ENCODE assay signal across 22 cellular contexts in genomic region chr2:240252872-240253511, GRCh38.
DNase-seq lines count a peak whose midpoint lies in the region; ATAC-seq and TF ChIP-seq lines count a peak whose summit lies in the region.
"Had no signal": no experiment of that assay in that cellular context is flagged by ENCODE, and none has a peak within 500 bp of the region (broad histone marks: within the 10 kb centered on the region; RNA-seq: fewer than 3 reads in every experiment).

No MANE protein-coding gene starts in this region.

- DNase-seq in SK-N-SH = peak; percentile 4
- no peak for DNase-seq in ascending aorta (ENCODE audit: low spot score in 2 of 2)
- no peak for DNase-seq in WERI-Rb-1
- no peak for DNase-seq in progenitor cell of endocrine pancreas (ENCODE audit: low spot score, unreplicated experiment)
- no peak for DNase-seq in HT-29 (ENCODE audit: low spot score)
- DNase-seq: activated CD4-positive, alpha-beta T cell treated with anti-CD3 and anti-CD28 coated beads for 4 hours; activated naive CD4-positive, alpha-beta T cell; AML-193; amniotic stem cell; DND-41; effector CD8-positive, alpha-beta T cell; HCEC 1CT; Karpas-422; NCI-H1930; NCI-H2227 treated with DMSO at 0.1 percent for 48 hours; NCI-H774; SHP77 had no signal

- no peak overlapping the region for H3K27ac ChIP-seq in SK-N-SH (ENCODE audit: low read depth in 2 of 2, low read length in 1 of 2)
- peak overlapping the region; percentile 87 to 93 for H3K27ac ChIP-seq in ascending aorta
- peak overlapping the region; percentile 95 for H3K27ac ChIP-seq in temporal lobe (ENCODE audit: low read depth, low read length)
- no peak overlapping the region for H3K27ac ChIP-seq in WERI-Rb-1
- H3K27ac ChIP-seq: 22Rv1 had no signal

- CTCF ChIA-PET in SK-N-SH (lab: Yijun Ruan, JAX) = no interaction called here

- no peak for TF ChIP-seq CTCF in SK-N-SH (IDR thresholded peaks at IDR 0.05)
- no peak for TF ChIP-seq CTCF in ascending aorta (IDR thresholded peaks at IDR 0.05)
- TF ChIP-seq CTCF in nephron (IDR thresholded peaks at IDR 0.05; ENCODE audit: unreplicated experiment in 3 of 3) = no peak
- no peak for TF ChIP-seq CTCF in WERI-Rb-1 (IDR thresholded peaks at IDR 0.05; ENCODE audit: low read depth, low read length)
- no peak for TF ChIP-seq CTCF in progenitor cell of endocrine pancreas (IDR thresholded peaks at IDR 0.05; ENCODE audit: unreplicated experiment)

- H3K4me3 Mint-ChIP-seq in nephron (no peak overlapping the region), progenitor cell of endocrine pancreas (ENCODE audit: low read depth) (no peak overlapping the region)
- H3K4me3 Mint-ChIP-seq: T-cell had no signal

- H3K9me3 Mint-ChIP-seq in nephron = no peaks in the 10 kb centered on the region
- H3K9me3 Mint-ChIP-seq in progenitor cell of endocrine pancreas (ENCODE audit: low read depth) = no peaks in the 10 kb centered on the region
- H3K9me3 Mint-ChIP-seq: T-cell had no signal

- H3K36me3 ChIP-seq in SK-N-SH (replicated peaks in 1 of 2; ENCODE audit: control insufficient read depth in 1 of 2, insufficient read depth in 2 of 2, low read length in 1 of 2) = no peaks in the 10 kb centered on the region
- no peaks in the 10 kb centered on the region for H3K36me3 ChIP-seq in ascending aorta
- H3K36me3 ChIP-seq in WERI-Rb-1 = no peaks in the 10 kb centered on the region

- H3K9ac ChIP-seq in SK-N-SH = no peak overlapping the region

- no peaks in the 10 kb centered on the region for H3K79me2 ChIP-seq in SK-N-SH (ENCODE audit: insufficient read depth)

- H3K27ac Mint-ChIP-seq in nephron (peak overlapping the region; percentile 16 to 75 (median 40)), progenitor cell of endocrine pancreas (no peak overlapping the region)
- H3K27ac Mint-ChIP-seq: T-cell had no signal

- H3K4me2 ChIP-seq in SK-N-SH = no peak overlapping the region

- peaks cover 55% of the 10 kb centered on the region for H3K4me1 Mint-ChIP-seq in nephron
- H3K4me1 Mint-ChIP-seq in progenitor cell of endocrine pancreas (ENCODE audit: low read depth) = peaks cover 16% of the 10 kb centered on the region
- H3K4me1 Mint-ChIP-seq: T-cell had no signal

- H3K9me2 ChIP-seq in SK-N-SH = no peaks in the 10 kb centered on the region

- TF ChIP-seq EP300 in SK-N-SH (IDR thresholded peaks at IDR 0.05; ENCODE audit: borderline replicate concordance in 1 of 2, low read depth in 1 of 2, low read length in 1 of 2) = no peak

- POLR2A ChIA-PET in SK-N-SH (lab: Yijun Ruan, JAX) = no interaction called here

- H3K36me3 Mint-ChIP-seq in nephron (ENCODE audit: low read depth) (no peaks in the 10 kb centered on the region), progenitor cell of endocrine pancreas (ENCODE audit: insufficient read depth) (no peaks in the 10 kb centered on the region)
- H3K36me3 Mint-ChIP-seq: T-cell had no signal

- H3K27me3 Mint-ChIP-seq in nephron (ENCODE audit: low read depth) (peaks cover 13% of the 10 kb centered on the region), progenitor cell of endocrine pancreas (peaks cover 4% of the 10 kb centered on the region)

- TF ChIP-seq RAD21 in SK-N-SH (IDR thresholded peaks at IDR 0.05; ENCODE audit: low read length) = no peak

- H3F3A ChIP-seq in SK-N-SH (replicated peaks; ENCODE audit: insufficient read depth) = no peaks in the 10 kb centered on the region

- no peak overlapping the region for H2AFZ ChIP-seq in SK-N-SH (ENCODE audit: low read depth)

- H4K20me1 ChIP-seq in SK-N-SH (ENCODE audit: insufficient read depth) = no peaks in the 10 kb centered on the region

- no peak for ATAC-seq in SK-N-SH treated with all-trans-retinoic acid at 6 μM for 48 hours
- ATAC-seq: T-cell had no signal

- H3K4me3 ChIP-seq in SK-N-SH (ENCODE audit: low read depth in 2 of 2, low read length in 1 of 2) (no peak overlapping the region), ascending aorta (no peak overlapping the region), WERI-Rb-1 (ENCODE audit: low read depth, low read length) (no peak overlapping the region)

- no peaks in the 10 kb centered on the region for H3K27me3 ChIP-seq in SK-N-SH (ENCODE audit: insufficient read depth)
- H3K27me3 ChIP-seq in ascending aorta = no peaks in the 10 kb centered on the region
- no peaks in the 10 kb centered on the region for H3K27me3 ChIP-seq in WERI-Rb-1 (ENCODE audit: insufficient read depth, low read depth, severe bottlenecking)

- H3K4me1 ChIP-seq in SK-N-SH (ENCODE audit: control insufficient read depth in 1 of 2, insufficient read depth in 2 of 2, low read depth in 1 of 2, low read length in 1 of 2) (peaks cover 0 to 16% of the 10 kb centered on the region in 2 experiments; a peak in 1 of 4 replicates), ascending aorta (peaks cover 14 to 24% of the 10 kb centered on the region in 2 donors)

- H3K9me3 ChIP-seq in SK-N-SH (no peaks in the 10 kb centered on the region), ascending aorta (no peaks in the 10 kb centered on the region), WERI-Rb-1 (ENCODE audit: severe bottlenecking) (no peaks in the 10 kb centered on the region)

- 45% methylated on average over 13 of the region's 15 CpGs for WGBS in SK-N-SH (ENCODE audit: low lambda C conversion rate)

- intact Hi-C loops in ascending aorta (cut with DNase I) = loop anchor here (5.0 to 10.0 kb wide), 4 partner anchors 441 to 1526 kb away; partner anchors contain the start of gene SNED1

TF ChIP-seq in SK-N-SH, 30 proteins besides CTCF, POLR2A, EP300 and RAD21:
- TF ChIP-seq GATA2 (CRISPR knock-in tag; IDR thresholded peaks at IDR 0.05) = no peak
- no peak for TF ChIP-seq ELF1 (IDR thresholded peaks at IDR 0.05)

TF ChIP-seq in SK-N-SH treated with all-trans-retinoic acid at 6 μM for 48 hours, 23 proteins besides CTCF, POLR2A, EP300 and RAD21:
- TF ChIP-seq CREB5 (CRISPR knock-in tag; IDR thresholded peaks at IDR 0.05; ENCODE audit: low read depth) = no peak
- TF ChIP-seq PPARA (CRISPR knock-in tag; IDR thresholded peaks at IDR 0.05; ENCODE audit: borderline replicate concordance) = no peak
- no peak for TF ChIP-seq ZNF565 (CRISPR knock-in tag; conservative IDR thresholded peaks at IDR 0.05; ENCODE audit: low read depth)
- TF ChIP-seq TOX (CRISPR knock-in tag; IDR thresholded peaks at IDR 0.05; ENCODE audit: borderline replicate concordance) = no peak
- no peak for TF ChIP-seq TSHZ2 (CRISPR knock-in tag; IDR thresholded peaks at IDR 0.05)
- TF ChIP-seq PATZ1 (CRISPR knock-in tag; IDR thresholded peaks at IDR 0.05; ENCODE audit: borderline replicate concordance) = no peak
- no peak for TF ChIP-seq ARNTL (CRISPR knock-in tag; IDR thresholded peaks at IDR 0.05; ENCODE audit: borderline replicate concordance, low read depth)
- no peak for TF ChIP-seq ZNF70 (CRISPR knock-in tag; IDR thresholded peaks at IDR 0.05)
- no peak for TF ChIP-seq ZC3H10 (CRISPR knock-in tag; IDR thresholded peaks at IDR 0.05)
- no peak for TF ChIP-seq BACH2 (CRISPR knock-in tag; IDR thresholded peaks at IDR 0.05; ENCODE audit: borderline replicate concordance)
- TF ChIP-seq OSR1 (CRISPR knock-in tag; IDR thresholded peaks at IDR 0.05) = no peak
- no peak for TF ChIP-seq ISL1 (CRISPR knock-in tag; IDR thresholded peaks at IDR 0.05)

Comparison
In these comparisons a context has a peak if more than half of its experiments do, and no peak if none do; other contexts are left out.
1. H3K27ac ChIP-seq: peak in ascending aorta (2 of 2) and temporal lobe (single experiment); none in SK-N-SH (0 of 2) and WERI-Rb-1 (single experiment).